Comparison of ENCODE assay signal across 8 cellular contexts in genomic region chr20:49701313-49701731, GRCh38. TPM values are rescaled to one million over a fixed set of nuclear protein-coding genes. Genes with fewer than 3 reads are reported as not detected.
A peak's percentile ranks its signal among the peaks of the same experiment; 100 is the strongest.
DNase-seq lines count a peak whose midpoint lies in the region; ATAC-seq lines count a peak whose summit lies in the region.

No MANE protein-coding gene starts in this region.

- peaks cover 16% of the 10 kb centered on the region for H3K36me3 Mint-ChIP-seq in activated T-helper 2 cell treated with anti-CD3 and anti-CD28 coated beads, Interferon-gamma antibody, Interleukin-2, Interleukin-4, amounts not matched to agents 10 μg/mL and 5 μg/mL and 100 μg/mL, durations not matched to agents 14 hours and 24 hours and 36 hours (ENCODE audit: low read depth)
- H3K36me3 Mint-ChIP-seq in naive thymus-derived CD4-positive, alpha-beta T cell: peaks cover 0 to 9% (median 0%) of the 10 kb centered on the region in 5 donors

- H3K4me3 ChIP-seq in naive thymus-derived CD4-positive, alpha-beta T cell (ENCODE audit: low read length): no peak overlapping the region

- no peaks in the 10 kb centered on the region for H3K9me3 Mint-ChIP-seq in activated T-helper 2 cell treated with anti-CD3 and anti-CD28 coated beads, Interferon-gamma antibody, Interleukin-2, Interleukin-4, amounts not matched to agents 10 μg/mL and 5 μg/mL and 100 μg/mL, durations not matched to agents 14 hours and 24 hours and 36 hours
- no peaks in the 10 kb centered on the region for H3K9me3 Mint-ChIP-seq in naive thymus-derived CD4-positive, alpha-beta T cell

- H3K36me3 ChIP-seq in naive thymus-derived CD4-positive, alpha-beta T cell (ENCODE audit: control insufficient read depth in 2 of 3, insufficient read depth in 3 of 3, low read length in 3 of 3): no peaks in the 10 kb centered on the region

- DNase-seq in COR-L47 (lab: John Stamatoyannopoulos, UW) (peak; percentile 28), M059J (ENCODE audit: low read depth) (peak; percentile 76), Right ventricle myocardium inferior (ENCODE audit: missing footprints) (no peak)
- no peak for DNase-seq in activated T-helper 2 cell treated with anti-CD3 and anti-CD28 coated beads, Interferon-gamma antibody, Interleukin-2, Interleukin-4, amounts not matched to agents 10 μg/mL and 5 μg/mL and 100 μg/mL, durations not matched to agents 14 hours and 24 hours and 36 hours (ENCODE audit: low spot score)
- DNase-seq in naive thymus-derived CD4-positive, alpha-beta T cell: no peak

- peaks cover 54% of the 10 kb centered on the region for H3K4me1 Mint-ChIP-seq in activated T-helper 2 cell treated with anti-CD3 and anti-CD28 coated beads, Interferon-gamma antibody, Interleukin-2, Interleukin-4, amounts not matched to agents 10 μg/mL and 5 μg/mL and 100 μg/mL, durations not matched to agents 14 hours and 24 hours and 36 hours (ENCODE audit: low read depth)
- H3K4me1 Mint-ChIP-seq in naive thymus-derived CD4-positive, alpha-beta T cell: peaks cover 22 to 57% (median 31%) of the 10 kb centered on the region in 7 donors

- peak overlapping the region; percentile 80 for H3K27ac Mint-ChIP-seq in activated T-helper 2 cell treated with anti-CD3 and anti-CD28 coated beads, Interferon-gamma antibody, Interleukin-2, Interleukin-4, amounts not matched to agents 10 μg/mL and 5 μg/mL and 100 μg/mL, durations not matched to agents 14 hours and 24 hours and 36 hours
- peak overlapping the region in 1 of 9 donors; percentile 66 for H3K27ac Mint-ChIP-seq in naive thymus-derived CD4-positive, alpha-beta T cell

- no peaks in the 10 kb centered on the region for H3K9me3 ChIP-seq in naive thymus-derived CD4-positive, alpha-beta T cell (ENCODE audit: control insufficient read depth in 2 of 3, low read length in 3 of 3)

- POLR2A ChIA-PET in naive thymus-derived CD4-positive, alpha-beta T cell (lab: Charles Lee): no interaction called here

- peaks cover 0 to 42% of the 10 kb centered on the region in 2 donors for H3K4me1 ChIP-seq in naive thymus-derived CD4-positive, alpha-beta T cell (ENCODE audit: control insufficient read depth in 2 of 2, insufficient read depth in 2 of 2, low read length in 2 of 2)

- H3K27ac ChIP-seq in naive thymus-derived CD4-positive, alpha-beta T cell (ENCODE audit: low read depth, low read length): no peak overlapping the region

- no peak overlapping the region for H3K4me3 Mint-ChIP-seq in activated T-helper 2 cell treated with anti-CD3 and anti-CD28 coated beads, Interferon-gamma antibody, Interleukin-2, Interleukin-4, amounts not matched to agents 10 μg/mL and 5 μg/mL and 100 μg/mL, durations not matched to agents 14 hours and 24 hours and 36 hours (ENCODE audit: low read depth)
- peak overlapping the region in 1 of 10 donors; percentile 9 for H3K4me3 Mint-ChIP-seq in naive thymus-derived CD4-positive, alpha-beta T cell

- no peaks in the 10 kb centered on the region for H3K27me3 Mint-ChIP-seq in activated T-helper 2 cell treated with anti-CD3 and anti-CD28 coated beads, Interferon-gamma antibody, Interleukin-2, Interleukin-4, amounts not matched to agents 10 μg/mL and 5 μg/mL and 100 μg/mL, durations not matched to agents 14 hours and 24 hours and 36 hours (ENCODE audit: low read depth)
- no peaks in the 10 kb centered on the region for H3K27me3 Mint-ChIP-seq in naive thymus-derived CD4-positive, alpha-beta T cell

- CTCF ChIA-PET in naive thymus-derived CD4-positive, alpha-beta T cell (lab: Charles Lee): no interaction called here

- peak; percentile 49 for ATAC-seq in naive thymus-derived CD4-positive, alpha-beta T cell
- ATAC-seq in HG03457 (IDR thresholded peaks at IDR 0.05; ENCODE audit: unreplicated experiment) (no peak), HG03520 (IDR thresholded peaks at IDR 0.05; ENCODE audit: unreplicated experiment) (no peak), Right ventricle myocardium inferior (no peak), GM21619 (IDR thresholded peaks at IDR 0.05; ENCODE audit: unreplicated experiment) (no peak)

- intact Hi-C loops in activated T-helper 2 cell treated with anti-CD3 and anti-CD28 coated beads, Interferon-gamma antibody, Interleukin-2, Interleukin-4, amounts not matched to agents 10 μg/mL and 5 μg/mL and 100 μg/mL, durations not matched to agents 14 hours and 24 hours and 36 hours (cut with micrococcal nuclease): no loop called here
- intact Hi-C loops in naive thymus-derived CD4-positive, alpha-beta T cell (cut with micrococcal nuclease): no loop called here
- intact Hi-C loops in Right ventricle myocardium inferior (cut with DNase I): no loop called here

- H3K27me3 ChIP-seq in naive thymus-derived CD4-positive, alpha-beta T cell (ENCODE audit: control insufficient read depth in 2 of 2, insufficient read depth in 2 of 2, low read length in 2 of 2): no peaks in the 10 kb centered on the region

RNA-seq across cellular contexts. Expression of gene B4GALT5, which starts 12.4 kb away (rescaled TPM):
- 30.2 and 46.0 TPM in 2 replicates for total RNA-seq in M059J (2014; rRNA removed; shearing (Covaris generic))
- total RNA-seq in activated T-helper 2 cell treated with anti-CD3 and anti-CD28 coated beads, Interferon-gamma antibody, Interleukin-2, Interleukin-4, amounts not matched to agents 10 μg/mL and 5 μg/mL and 100 μg/mL, durations not matched to agents 14 hours and 24 hours and 36 hours: 39.4 TPM in 2 replicates
- total RNA-seq in naive thymus-derived CD4-positive, alpha-beta T cell: 10 to 100 TPM in 2 of 5 experiments, 1 to 10 TPM in 3; 3.3 to 23.1 (median 4.6) TPM
- polyA plus RNA-seq in naive thymus-derived CD4-positive, alpha-beta T cell: under 1 TPM; 0.14 to 0.37 TPM
- 44.0 TPM for total RNA-seq in Right ventricle myocardium inferior

Comparison
In these comparisons a context has a peak if more than half of its experiments do, and no peak if none do; other contexts are left out.
1. DNase-seq: peak in COR-L47 (single experiment) and M059J (single experiment); none in activated T-helper 2 cell treated with anti-CD3 and anti-CD28 coated beads, Interferon-gamma antibody, Interleukin-2, Interleukin-4, amounts not matched to agents 10 μg/mL and 5 μg/mL and 100 μg/mL, durations not matched to agents 14 hours and 24 hours and 36 hours (single experiment), naive thymus-derived CD4-positive, alpha-beta T cell (0 of 9) and Right ventricle myocardium inferior (single experiment).